Comparison of ENCODE assay signal across 1 cellular context in genomic region chr22:27004434-27004833, GRCh38.
TF ChIP-seq lines count a peak whose summit lies in the region.

No MANE protein-coding gene starts in this region.

TF ChIP-seq in K562, 482 proteins besides CTCF, POLR2A, EP300 and RAD21 (continued from another document):
- no peak for TF ChIP-seq DACH1 (IDR thresholded peaks at IDR 0.05; ENCODE audit: partially characterized antibody)
- no peak for TF ChIP-seq RFX1 (IDR thresholded peaks at IDR 0.05)
- TF ChIP-seq TOE1 (IDR thresholded peaks at IDR 0.05; ENCODE audit: borderline replicate concordance), result peak; percentile 72; the same call in 1 of the 2 replicates
- no peak for TF ChIP-seq TOE1 (CRISPR knock-in tag; IDR thresholded peaks at IDR 0.05; ENCODE audit: borderline replicate concordance, low read depth)
- no peak for TF ChIP-seq GTF2F1 (IDR thresholded peaks at IDR 0.05; ENCODE audit: low read depth, low read length)
- TF ChIP-seq RB1 (IDR thresholded peaks at IDR 0.05; ENCODE audit: low read depth), result no peak
